ENCODE assay signal across 8 cellular contexts in genomic region chr15:44784918-44785274, GRCh38. TPM values are rescaled to one million over a fixed set of nuclear protein-coding genes. Genes with fewer than 3 reads are reported as not detected.
DNase-seq lines count a peak whose midpoint lies in the region; ATAC-seq and TF ChIP-seq lines count a peak whose summit lies in the region.
"Not testable (repeated sequence)": the region's sequence is repeated elsewhere in the genome, so short reads cannot be mapped to it uniquely, and the experiment has no call there.

No MANE protein-coding gene starts in this region.

- H3K27me3 Mint-ChIP-seq in activated T-helper 2 cell treated with anti-CD3 and anti-CD28 coated beads, Interferon-gamma antibody, Interleukin-2, Interleukin-4, amounts not matched to agents 10 μg/mL and 5 μg/mL and 100 μg/mL, durations not matched to agents 14 hours and 24 hours and 36 hours (ENCODE audit: low read depth); neural progenitor cell (ENCODE audit: insufficient read depth, low read depth); stimulated activated naive CD8-positive, alpha-beta T cell treated with anti-CD3 and anti-CD28 coated beads, Interleukin-15, amount 100 ng/mL, for 72 hours: not testable (repeated sequence)

- not testable (repeated sequence) for H2AFZ ChIP-seq in neural progenitor cell (replicated peaks)

- H3K9me3 Mint-ChIP-seq in activated T-helper 2 cell treated with anti-CD3 and anti-CD28 coated beads, Interferon-gamma antibody, Interleukin-2, Interleukin-4, amounts not matched to agents 10 μg/mL and 5 μg/mL and 100 μg/mL, durations not matched to agents 14 hours and 24 hours and 36 hours; neural progenitor cell; stimulated activated naive CD8-positive, alpha-beta T cell treated with anti-CD3 and anti-CD28 coated beads, Interleukin-15, amount 100 ng/mL, for 72 hours: not testable (repeated sequence)

- not testable (repeated sequence) for H3K79me2 ChIP-seq in neural progenitor cell (ENCODE audit: low read depth)

- ATAC-seq in stimulated activated naive CD8-positive, alpha-beta T cell treated with anti-CD3 and anti-CD28 coated beads, Interleukin-15, amount 100 ng/mL, for 72 hours, result not testable (repeated sequence)

- H3K4me1 ChIP-seq in A673 (ENCODE audit: insufficient read depth, low read length, poor library complexity, severe bottlenecking) (peaks cover 21% of the 10 kb centered on the region), SJSA1 (replicated peaks) (peaks cover 16% of the 10 kb centered on the region)
- not testable (repeated sequence) for H3K4me1 ChIP-seq in iPS-18a (ENCODE audit: control insufficient read depth, low read depth, low read length); neural progenitor cell

- peak overlapping the region; percentile 81 for H3K27ac ChIP-seq in A673 (ENCODE audit: low read depth, low read length, poor library complexity, severe bottlenecking)
- not testable (repeated sequence) for H3K27ac ChIP-seq in SJSA1; iPS-18a (ENCODE audit: low read length); neural progenitor cell

- H4K20me1 ChIP-seq in neural progenitor cell (ENCODE audit: low read depth), result not testable (repeated sequence)

- DNase-seq in A673 (ENCODE audit: low spot score); H7; SJSA1 (ENCODE audit: low read depth in 1 of 2, low spot score in 2 of 2); activated T-helper 2 cell treated with anti-CD3 and anti-CD28 coated beads, Interferon-gamma antibody, Interleukin-2, Interleukin-4, amounts not matched to agents 10 μg/mL and 5 μg/mL and 100 μg/mL, durations not matched to agents 14 hours and 24 hours and 36 hours (ENCODE audit: low spot score); choroid plexus epithelial cell (ENCODE audit: low read depth); neural progenitor cell (ENCODE audit: low spot score); stimulated activated naive CD8-positive, alpha-beta T cell treated with anti-CD3 and anti-CD28 coated beads, Interleukin-15, amount 100 ng/mL, for 72 hours: not testable (repeated sequence)

- TF ChIP-seq CTCF in A673 (conservative IDR thresholded peaks at IDR 0.05; ENCODE audit: low read depth, low read length), result peak; percentile 31; the same call in 1 of the 2 replicates
- TF ChIP-seq CTCF in choroid plexus epithelial cell (conservative IDR thresholded peaks at IDR 0.05; ENCODE audit: low read depth, low read length); neural progenitor cell (IDR thresholded peaks at IDR 0.05): not testable (repeated sequence)

- BruUV-seq in A673 (replicated peaks; lab: Mats Ljungman, UMichigan), result not testable (repeated sequence)

- not testable (repeated sequence) for H3K9me3 ChIP-seq in A673 (ENCODE audit: low read depth, low read length, poor library complexity, severe bottlenecking); SJSA1 (replicated peaks); iPS-18a (ENCODE audit: control insufficient read depth, low read depth, low read length); neural progenitor cell (ENCODE audit: low read depth)

- intact Hi-C loops in A673 (cut with micrococcal nuclease; ENCODE audit: unreplicated experiment); activated T-helper 2 cell treated with anti-CD3 and anti-CD28 coated beads, Interferon-gamma antibody, Interleukin-2, Interleukin-4, amounts not matched to agents 10 μg/mL and 5 μg/mL and 100 μg/mL, durations not matched to agents 14 hours and 24 hours and 36 hours (cut with micrococcal nuclease): not testable (repeated sequence)

- H3K9ac ChIP-seq in iPS-18a (ENCODE audit: low read length); neural progenitor cell: not testable (repeated sequence)

- peaks cover 44% of the 10 kb centered on the region for H3K4me1 Mint-ChIP-seq in activated T-helper 2 cell treated with anti-CD3 and anti-CD28 coated beads, Interferon-gamma antibody, Interleukin-2, Interleukin-4, amounts not matched to agents 10 μg/mL and 5 μg/mL and 100 μg/mL, durations not matched to agents 14 hours and 24 hours and 36 hours (ENCODE audit: low read depth)
- H3K4me1 Mint-ChIP-seq in neural progenitor cell, result peaks cover 17% of the 10 kb centered on the region
- peaks cover 52% of the 10 kb centered on the region for H3K4me1 Mint-ChIP-seq in stimulated activated naive CD8-positive, alpha-beta T cell treated with anti-CD3 and anti-CD28 coated beads, Interleukin-15, amount 100 ng/mL, for 72 hours

- not testable (repeated sequence) for H3F3A ChIP-seq in neural progenitor cell (ENCODE audit: low read depth)

- peak overlapping the region; percentile 93 for H3K27ac Mint-ChIP-seq in activated T-helper 2 cell treated with anti-CD3 and anti-CD28 coated beads, Interferon-gamma antibody, Interleukin-2, Interleukin-4, amounts not matched to agents 10 μg/mL and 5 μg/mL and 100 μg/mL, durations not matched to agents 14 hours and 24 hours and 36 hours
- H3K27ac Mint-ChIP-seq in neural progenitor cell, result not testable (repeated sequence)
- peak overlapping the region; percentile 92 to 98 for H3K27ac Mint-ChIP-seq in stimulated activated naive CD8-positive, alpha-beta T cell treated with anti-CD3 and anti-CD28 coated beads, Interleukin-15, amount 100 ng/mL, for 72 hours

- H3K4me3 Mint-ChIP-seq in activated T-helper 2 cell treated with anti-CD3 and anti-CD28 coated beads, Interferon-gamma antibody, Interleukin-2, Interleukin-4, amounts not matched to agents 10 μg/mL and 5 μg/mL and 100 μg/mL, durations not matched to agents 14 hours and 24 hours and 36 hours (ENCODE audit: low read depth), result peak overlapping the region; percentile 81
- H3K4me3 Mint-ChIP-seq in neural progenitor cell, result peak overlapping the region; percentile 93
- H3K4me3 Mint-ChIP-seq in stimulated activated naive CD8-positive, alpha-beta T cell treated with anti-CD3 and anti-CD28 coated beads, Interleukin-15, amount 100 ng/mL, for 72 hours, result peak overlapping the region; percentile 77 to 87

- H3K36me3 Mint-ChIP-seq in activated T-helper 2 cell treated with anti-CD3 and anti-CD28 coated beads, Interferon-gamma antibody, Interleukin-2, Interleukin-4, amounts not matched to agents 10 μg/mL and 5 μg/mL and 100 μg/mL, durations not matched to agents 14 hours and 24 hours and 36 hours (ENCODE audit: low read depth); neural progenitor cell: not testable (repeated sequence)

- POLR2A ChIA-PET in A673 (lab: Charles Lee; ENCODE audit: low non-redundant PET), result not testable (repeated sequence)

- H3K36me3 ChIP-seq in A673 (ENCODE audit: insufficient read depth, low read length, poor library complexity, severe bottlenecking); H7 (replicated peaks; ENCODE audit: control insufficient read depth, insufficient read depth, low read length); SJSA1; iPS-18a (ENCODE audit: control insufficient read depth, low read depth, low read length); neural progenitor cell: not testable (repeated sequence)

- not testable (repeated sequence) for H3K27me3 ChIP-seq in A673 (replicated peaks; ENCODE audit: insufficient read depth, low read depth, low read length, poor library complexity); H7 (ENCODE audit: control insufficient read depth, insufficient read depth, low read length); SJSA1 (replicated peaks); iPS-18a (ENCODE audit: control insufficient read depth, insufficient read depth, low read length); neural progenitor cell

- H3K4me3 ChIP-seq in A673 (ENCODE audit: low read depth, low read length, poor library complexity, severe bottlenecking), result peak overlapping the region; percentile 62
- peak overlapping the region; percentile 42; the same call in 1 of the 2 replicates for H3K4me3 ChIP-seq in H7 (ENCODE audit: insufficient read depth, low read depth, low read length)
- H3K4me3 ChIP-seq in SJSA1, result peak overlapping the region; percentile 62
- peak overlapping the region; percentile 65 for H3K4me3 ChIP-seq in choroid plexus epithelial cell (ENCODE audit: low read depth, low read length)
- H3K4me3 ChIP-seq in iPS-18a (ENCODE audit: low read length), result peak overlapping the region; percentile 83
- H3K4me3 ChIP-seq in neural progenitor cell, result not testable (repeated sequence)

- H3K4me2 ChIP-seq in neural progenitor cell, result not testable (repeated sequence)

- CTCF ChIA-PET in A673 (lab: Charles Lee), result not testable (repeated sequence)

RNA-seq across cellular contexts. Expression of gene TRIM69, which starts 48.6 kb away (rescaled TPM):
- 61.0 and 64.4 TPM in 2 replicates for total RNA-seq in A673 (2021)
- 5.4 and 6.2 TPM in 2 replicates for total RNA-seq in H7 (2014; rRNA removed; shearing (Covaris generic))
- 9.1 and 10.9 TPM in 2 replicates for total RNA-seq in SJSA1 (2014; rRNA removed; shearing (Covaris generic))
- total RNA-seq in activated T-helper 2 cell treated with anti-CD3 and anti-CD28 coated beads, Interferon-gamma antibody, Interleukin-2, Interleukin-4, amounts not matched to agents 10 μg/mL and 5 μg/mL and 100 μg/mL, durations not matched to agents 14 hours and 24 hours and 36 hours, result 70.8 and 75.1 TPM in 2 replicates
- total RNA-seq in neural progenitor cell (ENCODE audit: low replicate concordance), result 0.46 and 0.51 TPM in 2 replicates
